ENCODE assay signal across 8 cellular contexts in genomic region chr14:35403397-35404245, GRCh38. TPM values are rescaled to one million over a fixed set of nuclear protein-coding genes. Genes with fewer than 3 reads are reported as not detected.
DNase-seq lines count a peak whose midpoint lies in the region; ATAC-seq and FAIRE-seq lines count a peak whose summit lies in the region.

No MANE protein-coding gene starts in this region.

- peak overlapping the region; percentile 85 for H3K4me3 ChIP-seq in naive thymus-derived CD4-positive, alpha-beta T cell (ENCODE audit: low read length)

- H3K27ac Mint-ChIP-seq in activated T-helper 1 cell treated with anti-CD3 and anti-CD28 coated beads, Interleukin-12 subunit alpha, Interleukin-12 subunit beta, Interleukin-2, Interleukin-4 antibody, amounts not matched to agents 30 ng/mL and 10 ng/mL and 1 ng/mL, durations not matched to agents 14 hours and 24 hours and 36 hours: peak overlapping the region; percentile 99
- H3K27ac Mint-ChIP-seq in naive thymus-derived CD4-positive, alpha-beta T cell: peak overlapping the region; percentile 95 to 99 (median 98)
- H3K27ac Mint-ChIP-seq in stimulated activated effector memory CD8-positive, alpha-beta T cell treated with anti-CD3 and anti-CD28 coated beads, Interleukin-12 subunit alpha, Interleukin-12 subunit beta, amount 100 ng/mL, for 72 hours: peak overlapping the region; percentile 98

- H3K9me3 ChIP-seq in naive thymus-derived CD4-positive, alpha-beta T cell (ENCODE audit: control insufficient read depth in 2 of 3, low read length in 3 of 3): no peaks in the 10 kb centered on the region

- POLR2A ChIA-PET in naive thymus-derived CD4-positive, alpha-beta T cell (lab: Charles Lee): interaction anchor here (0.7 to 6.4 kb wide), 39 partner anchors 10 to 849 kb away, joined by 3 to 110 read pairs (median 6); partner anchors contain the start of genes FAM177A1, PPP2R3C, PRORP and PSMA6

- no peaks in the 10 kb centered on the region for H3K27me3 ChIP-seq in naive thymus-derived CD4-positive, alpha-beta T cell (ENCODE audit: control insufficient read depth in 2 of 2, insufficient read depth in 2 of 2, low read length in 2 of 2)

- peak; percentile 73 for ATAC-seq in naive thymus-derived CD4-positive, alpha-beta T cell
- ATAC-seq in stimulated activated effector memory CD8-positive, alpha-beta T cell treated with anti-CD3 and anti-CD28 coated beads, Interleukin-12 subunit alpha, Interleukin-12 subunit beta, amount 100 ng/mL, for 72 hours: peak; percentile 68

- no peaks in the 10 kb centered on the region for H3K9me3 Mint-ChIP-seq in activated T-helper 1 cell treated with anti-CD3 and anti-CD28 coated beads, Interleukin-12 subunit alpha, Interleukin-12 subunit beta, Interleukin-2, Interleukin-4 antibody, amounts not matched to agents 30 ng/mL and 10 ng/mL and 1 ng/mL, durations not matched to agents 14 hours and 24 hours and 36 hours
- H3K9me3 Mint-ChIP-seq in naive thymus-derived CD4-positive, alpha-beta T cell: peaks cover 0 to 3% (median 0%) of the 10 kb centered on the region in 11 donors
- H3K9me3 Mint-ChIP-seq in stimulated activated effector memory CD8-positive, alpha-beta T cell treated with anti-CD3 and anti-CD28 coated beads, Interleukin-12 subunit alpha, Interleukin-12 subunit beta, amount 100 ng/mL, for 72 hours: no peaks in the 10 kb centered on the region

- intact Hi-C loops in activated T-helper 1 cell treated with anti-CD3 and anti-CD28 coated beads, Interleukin-12 subunit alpha, Interleukin-12 subunit beta, Interleukin-2, Interleukin-4 antibody, amounts not matched to agents 30 ng/mL and 10 ng/mL and 1 ng/mL, durations not matched to agents 14 hours and 24 hours and 36 hours (cut with micrococcal nuclease): loop anchor here (1.0 to 2.0 kb wide), 11 partner anchors 13 to 531 kb away; partner anchors contain the start of genes FAM177A1, PRORP, PSMA6 and SRP54
- intact Hi-C loops in naive thymus-derived CD4-positive, alpha-beta T cell (cut with micrococcal nuclease): loop anchor here (1.0 to 10.0 kb wide), 16 partner anchors 13 to 941 kb away; partner anchors contain the start of genes FAM177A1 (in 2 of the 2), PRORP (in 2 of the 2), PSMA6 (in 2 of the 2) and SRP54 (in 2 of the 2)

- peaks cover 42 to 43% of the 10 kb centered on the region in 2 donors for H3K4me1 ChIP-seq in naive thymus-derived CD4-positive, alpha-beta T cell (ENCODE audit: control insufficient read depth in 2 of 2, insufficient read depth in 2 of 2, low read length in 2 of 2)

- peak overlapping the region; percentile 100 for H3K4me3 Mint-ChIP-seq in activated T-helper 1 cell treated with anti-CD3 and anti-CD28 coated beads, Interleukin-12 subunit alpha, Interleukin-12 subunit beta, Interleukin-2, Interleukin-4 antibody, amounts not matched to agents 30 ng/mL and 10 ng/mL and 1 ng/mL, durations not matched to agents 14 hours and 24 hours and 36 hours
- H3K4me3 Mint-ChIP-seq in naive thymus-derived CD4-positive, alpha-beta T cell: peak overlapping the region; percentile 92 to 96 (median 94)
- peak overlapping the region; percentile 96 for H3K4me3 Mint-ChIP-seq in stimulated activated effector memory CD8-positive, alpha-beta T cell treated with anti-CD3 and anti-CD28 coated beads, Interleukin-12 subunit alpha, Interleukin-12 subunit beta, amount 100 ng/mL, for 72 hours

- H3K4me1 Mint-ChIP-seq in activated T-helper 1 cell treated with anti-CD3 and anti-CD28 coated beads, Interleukin-12 subunit alpha, Interleukin-12 subunit beta, Interleukin-2, Interleukin-4 antibody, amounts not matched to agents 30 ng/mL and 10 ng/mL and 1 ng/mL, durations not matched to agents 14 hours and 24 hours and 36 hours (ENCODE audit: low read depth): peaks cover 45% of the 10 kb centered on the region
- peaks cover 28 to 69% (median 57%) of the 10 kb centered on the region in 7 donors for H3K4me1 Mint-ChIP-seq in naive thymus-derived CD4-positive, alpha-beta T cell
- peaks cover 47% of the 10 kb centered on the region for H3K4me1 Mint-ChIP-seq in stimulated activated effector memory CD8-positive, alpha-beta T cell treated with anti-CD3 and anti-CD28 coated beads, Interleukin-12 subunit alpha, Interleukin-12 subunit beta, amount 100 ng/mL, for 72 hours

- peaks cover 21 to 38% (median 31%) of the 10 kb centered on the region in 3 experiments for H3K36me3 ChIP-seq in naive thymus-derived CD4-positive, alpha-beta T cell (ENCODE audit: control insufficient read depth in 2 of 3, insufficient read depth in 3 of 3, low read length in 3 of 3)

- peak; percentile 97 for DNase-seq in Daoy (ENCODE audit: low read depth)
- DNase-seq in GOT3 (lab: John Stamatoyannopoulos, UW): peak; percentile 68
- peak; percentile 89 for DNase-seq in LHCN-M2 (ENCODE audit: low read depth)
- peak; percentile 85 for DNase-seq in RCC 7860 (ENCODE audit: low spot score)
- peak; percentile 90 for DNase-seq in activated T-helper 1 cell treated with anti-CD3 and anti-CD28 coated beads, Interleukin-12 subunit alpha, Interleukin-12 subunit beta, Interleukin-2, Interleukin-4 antibody, amounts not matched to agents 30 ng/mL and 10 ng/mL and 1 ng/mL, durations not matched to agents 14 hours and 24 hours and 36 hours (ENCODE audit: low spot score)
- DNase-seq in fibroblast of gingiva (ENCODE audit: low read depth): peak; percentile 96
- DNase-seq in naive thymus-derived CD4-positive, alpha-beta T cell: peak; percentile 87 to 97 (median 92)
- DNase-seq in stimulated activated effector memory CD8-positive, alpha-beta T cell treated with anti-CD3 and anti-CD28 coated beads, Interleukin-12 subunit alpha, Interleukin-12 subunit beta, amount 100 ng/mL, for 72 hours (ENCODE audit: low spot score in 2 of 2): peak; percentile 89 to 96

- H3K27me3 Mint-ChIP-seq in activated T-helper 1 cell treated with anti-CD3 and anti-CD28 coated beads, Interleukin-12 subunit alpha, Interleukin-12 subunit beta, Interleukin-2, Interleukin-4 antibody, amounts not matched to agents 30 ng/mL and 10 ng/mL and 1 ng/mL, durations not matched to agents 14 hours and 24 hours and 36 hours (ENCODE audit: insufficient read depth): no peaks in the 10 kb centered on the region
- peaks cover 0 to 2% (median 0%) of the 10 kb centered on the region in 5 donors for H3K27me3 Mint-ChIP-seq in naive thymus-derived CD4-positive, alpha-beta T cell

- FAIRE-seq in RCC 7860 (lab: Jason Lieb, UNC): no peak

- H3K36me3 Mint-ChIP-seq in activated T-helper 1 cell treated with anti-CD3 and anti-CD28 coated beads, Interleukin-12 subunit alpha, Interleukin-12 subunit beta, Interleukin-2, Interleukin-4 antibody, amounts not matched to agents 30 ng/mL and 10 ng/mL and 1 ng/mL, durations not matched to agents 14 hours and 24 hours and 36 hours (ENCODE audit: low read depth): peaks cover 45% of the 10 kb centered on the region
- H3K36me3 Mint-ChIP-seq in naive thymus-derived CD4-positive, alpha-beta T cell: peaks cover 5 to 38% (median 31%) of the 10 kb centered on the region in 5 donors
- H3K36me3 Mint-ChIP-seq in stimulated activated effector memory CD8-positive, alpha-beta T cell treated with anti-CD3 and anti-CD28 coated beads, Interleukin-12 subunit alpha, Interleukin-12 subunit beta, amount 100 ng/mL, for 72 hours: peaks cover 66% of the 10 kb centered on the region

- CTCF ChIA-PET in naive thymus-derived CD4-positive, alpha-beta T cell (lab: Charles Lee): interaction anchor here (1.0 to 5.1 kb wide), 7 partner anchors 11 to 263 kb away, joined by 3 to 47 read pairs (median 8); partner anchors contain the start of gene PSMA6

- H3K27ac ChIP-seq in naive thymus-derived CD4-positive, alpha-beta T cell (ENCODE audit: low read depth, low read length): peak overlapping the region; percentile 96

RNA-seq across cellular contexts. Expression of gene NFKBIA, which starts 0.9 kb away (rescaled TPM):
- total RNA-seq in Daoy (2014; rRNA removed; shearing (Covaris generic)): 259 and 298 TPM in 2 replicates
- 74.7 and 104 TPM in 2 replicates for total RNA-seq in LHCN-M2 (2014; rRNA removed)
- 37.3 TPM for polyA plus RNA-seq in LHCN-M2 (2012)
- total RNA-seq in activated T-helper 1 cell treated with anti-CD3 and anti-CD28 coated beads, Interleukin-12 subunit alpha, Interleukin-12 subunit beta, Interleukin-2, Interleukin-4 antibody, amounts not matched to agents 30 ng/mL and 10 ng/mL and 1 ng/mL, durations not matched to agents 14 hours and 24 hours and 36 hours: 591 and 599 TPM in 2 replicates
- 1,000 to 10,000 TPM in 2 of 5 experiments, 100 to 1,000 TPM in 3; 144 to 1,533 (median 246) TPM for total RNA-seq in naive thymus-derived CD4-positive, alpha-beta T cell
- 100 to 1,000 TPM; 202 to 280 TPM for polyA plus RNA-seq in naive thymus-derived CD4-positive, alpha-beta T cell

Comparison
In these comparisons a context has a peak if more than half of its experiments do, and no peak if none do; other contexts are left out.
1. Peak in every context shown above with its lines: DNase-seq, ATAC-seq, H3K4me3 ChIP-seq and H3K27ac ChIP-seq.